In the genomic region with DNA sequence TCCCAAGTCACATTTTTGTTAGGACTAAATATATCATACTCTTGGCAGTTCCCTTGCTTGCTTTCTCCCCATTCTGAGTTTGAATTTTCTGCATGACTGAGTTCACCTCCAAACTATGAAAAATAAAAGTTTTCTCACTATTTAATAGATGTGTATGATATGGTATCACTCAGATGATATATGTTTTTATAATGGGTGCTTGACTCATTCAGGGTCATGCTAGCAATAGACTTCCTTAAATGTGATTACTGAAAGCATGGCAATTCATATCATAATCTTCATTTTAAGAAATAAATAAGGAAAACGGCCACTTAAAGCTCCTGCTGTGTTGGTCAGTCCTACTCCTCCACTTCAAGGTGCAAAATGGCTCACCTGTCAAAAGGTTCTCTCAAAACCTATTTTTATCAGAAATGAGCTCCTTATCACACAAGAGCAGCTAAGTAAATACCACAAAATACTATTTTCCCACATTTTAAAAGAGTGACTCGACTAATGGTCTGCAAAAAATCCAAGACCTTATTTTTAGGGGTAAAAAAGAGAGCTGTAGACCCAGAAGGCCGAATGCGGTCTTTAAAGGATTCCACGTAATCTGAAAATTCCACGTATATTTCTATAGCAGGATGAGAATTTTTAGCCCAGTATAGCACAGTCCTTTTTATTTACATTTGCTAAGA, we compare ENCODE assay signal across 1 cellular context.
TF ChIP-seq lines count a peak whose summit lies in the region.

No MANE protein-coding gene starts in this region.

TF ChIP-seq in liver, 16 proteins besides CTCF, POLR2A, EP300 and RAD21 (continued from another document):
- TF ChIP-seq, protein P1, sequence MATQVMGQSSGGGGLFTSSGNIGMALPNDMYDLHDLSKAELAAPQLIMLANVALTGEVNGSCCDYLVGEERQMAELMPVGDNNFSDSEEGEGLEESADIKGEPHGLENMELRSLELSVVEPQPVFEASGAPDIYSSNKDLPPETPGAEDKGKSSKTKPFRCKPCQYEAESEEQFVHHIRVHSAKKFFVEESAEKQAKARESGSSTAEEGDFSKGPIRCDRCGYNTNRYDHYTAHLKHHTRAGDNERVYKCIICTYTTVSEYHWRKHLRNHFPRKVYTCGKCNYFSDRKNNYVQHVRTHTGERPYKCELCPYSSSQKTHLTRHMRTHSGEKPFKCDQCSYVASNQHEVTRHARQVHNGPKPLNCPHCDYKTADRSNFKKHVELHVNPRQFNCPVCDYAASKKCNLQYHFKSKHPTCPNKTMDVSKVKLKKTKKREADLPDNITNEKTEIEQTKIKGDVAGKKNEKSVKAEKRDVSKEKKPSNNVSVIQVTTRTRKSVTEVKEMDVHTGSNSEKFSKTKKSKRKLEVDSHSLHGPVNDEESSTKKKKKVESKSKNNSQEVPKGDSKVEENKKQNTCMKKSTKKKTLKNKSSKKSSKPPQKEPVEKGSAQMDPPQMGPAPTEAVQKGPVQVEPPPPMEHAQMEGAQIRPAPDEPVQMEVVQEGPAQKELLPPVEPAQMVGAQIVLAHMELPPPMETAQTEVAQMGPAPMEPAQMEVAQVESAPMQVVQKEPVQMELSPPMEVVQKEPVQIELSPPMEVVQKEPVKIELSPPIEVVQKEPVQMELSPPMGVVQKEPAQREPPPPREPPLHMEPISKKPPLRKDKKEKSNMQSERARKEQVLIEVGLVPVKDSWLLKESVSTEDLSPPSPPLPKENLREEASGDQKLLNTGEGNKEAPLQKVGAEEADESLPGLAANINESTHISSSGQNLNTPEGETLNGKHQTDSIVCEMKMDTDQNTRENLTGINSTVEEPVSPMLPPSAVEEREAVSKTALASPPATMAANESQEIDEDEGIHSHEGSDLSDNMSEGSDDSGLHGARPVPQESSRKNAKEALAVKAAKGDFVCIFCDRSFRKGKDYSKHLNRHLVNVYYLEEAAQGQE (IDR thresholded peaks at IDR 0.05) = no peak
- TF ChIP-seq EGR1 (IDR thresholded peaks at IDR 0.05; ENCODE audit: low read depth in 2 of 2) (no peak), TAF1 (conservative IDR thresholded peaks at IDR 0.05) (no peak), HNF4G (IDR thresholded peaks at IDR 0.05) (no peak), FOXA1 (IDR thresholded peaks at IDR 0.05) (no peak), YY1 (IDR thresholded peaks at IDR 0.05) (no peak)
